8 cellular contexts compared by ENCODE assay signal in genomic region chr20:62219992-62220665, GRCh38. TPM values are rescaled to one million over a fixed set of nuclear protein-coding genes. Genes with fewer than 3 reads are reported as not detected.
A peak's percentile ranks its signal among the peaks of the same experiment; 100 is the strongest.
DNase-seq lines count a peak whose midpoint lies in the region; ATAC-seq and TF ChIP-seq lines count a peak whose summit lies in the region.

HRH3 (minus strand) TSS chr20:62220278; CDS start chr20:62219970, 308 bp downstream.

- no peaks in the 10 kb centered on the region for H3K9me3 Mint-ChIP-seq in activated CD4-positive, alpha-beta memory T cell treated with anti-CD3 and anti-CD28 coated beads for 36 hours
- H3K9me3 Mint-ChIP-seq in neural crest cell = no peaks in the 10 kb centered on the region

- POLR2A ChIA-PET in activated CD4-positive, alpha-beta memory T cell treated with anti-CD3 and anti-CD28 coated beads for 36 hours (lab: Charles Lee) = no interaction called here

- H3K36me3 Mint-ChIP-seq in activated CD4-positive, alpha-beta memory T cell treated with anti-CD3 and anti-CD28 coated beads for 36 hours = no peaks in the 10 kb centered on the region
- H3K36me3 Mint-ChIP-seq in neural crest cell (ENCODE audit: low read depth) = no peaks in the 10 kb centered on the region

- peak; percentile 89 for DNase-seq in GM10266 (ENCODE audit: extremely low spot score)
- DNase-seq in NB4 (ENCODE audit: low read depth) = peak; percentile 61
- DNase-seq in activated CD4-positive, alpha-beta memory T cell treated with anti-CD3 and anti-CD28 coated beads for 36 hours = peak; percentile 38
- DNase-seq in epidermal melanocyte (ENCODE audit: insufficient read length, low spot score) = peak; percentile 48
- peak; percentile 65 for DNase-seq in neural crest cell (ENCODE audit: low read depth, low spot score)

- ATAC-seq in GM19467 (IDR thresholded peaks at IDR 0.05; ENCODE audit: unreplicated experiment) = no peak
- no peak for ATAC-seq in GM19395 (IDR thresholded peaks at IDR 0.05; ENCODE audit: unreplicated experiment)
- no peak for ATAC-seq in GM18909 (IDR thresholded peaks at IDR 0.05; ENCODE audit: poor library complexity, unreplicated experiment)

- H3K27me3 Mint-ChIP-seq in activated CD4-positive, alpha-beta memory T cell treated with anti-CD3 and anti-CD28 coated beads for 36 hours = peaks cover 47% of the 10 kb centered on the region
- peaks cover 84% of the 10 kb centered on the region for H3K27me3 Mint-ChIP-seq in neural crest cell (ENCODE audit: low read depth)

- H3K27ac Mint-ChIP-seq in activated CD4-positive, alpha-beta memory T cell treated with anti-CD3 and anti-CD28 coated beads for 36 hours = no peak within 1 kb of the TSS
- H3K27ac Mint-ChIP-seq in neural crest cell (ENCODE audit: unreplicated experiment) = no peak within 1 kb of the TSS

- intact Hi-C loops in activated CD4-positive, alpha-beta memory T cell treated with anti-CD3 and anti-CD28 coated beads for 36 hours (cut with micrococcal nuclease) = no loop called here

- no peak for TF ChIP-seq CTCF in GM10266 (IDR thresholded peaks at IDR 0.05; ENCODE audit: control insufficient read depth, insufficient read depth, low read depth, missing control alignments)
- TF ChIP-seq CTCF in NB4 (IDR thresholded peaks at IDR 0.05; ENCODE audit: low read depth, low read length) = no peak
- TF ChIP-seq CTCF in neural crest cell (conservative IDR thresholded peaks at IDR 0.05) = no peak

- H3K4me3 Mint-ChIP-seq in activated CD4-positive, alpha-beta memory T cell treated with anti-CD3 and anti-CD28 coated beads for 36 hours = no peak within 1 kb of the TSS
- H3K4me3 Mint-ChIP-seq in neural crest cell = peak within 1 kb of the TSS; percentile 49

- H3K4me1 Mint-ChIP-seq in activated CD4-positive, alpha-beta memory T cell treated with anti-CD3 and anti-CD28 coated beads for 36 hours (ENCODE audit: low read depth) = no peaks in the 10 kb centered on the region
- peaks cover 3% of the 10 kb centered on the region for H3K4me1 Mint-ChIP-seq in neural crest cell

- TF ChIP-seq POLR2A in NB4 (IDR thresholded peaks at IDR 0.05; ENCODE audit: extremely low read depth, insufficient read length) = no peak

- H3K4me3 ChIP-seq in NB4 (ENCODE audit: low read depth, low read length) = no peak within 1 kb of the TSS

- CTCF ChIA-PET in activated CD4-positive, alpha-beta memory T cell treated with anti-CD3 and anti-CD28 coated beads for 36 hours (lab: Charles Lee) = no interaction called here

RNA-seq across cellular contexts. Expression of gene HRH3, which starts in this region (rescaled TPM):
- not detected for total RNA-seq in activated CD4-positive, alpha-beta memory T cell treated with anti-CD3 and anti-CD28 coated beads for 36 hours
- 0.75 and 0.86 TPM in 2 replicates for total RNA-seq in neural crest cell

Comparison
In these comparisons a context has a peak if more than half of its experiments do, and no peak if none do; other contexts are left out.
1. Peak in DNase-seq in activated CD4-positive, alpha-beta memory T cell treated with anti-CD3 and anti-CD28 coated beads for 36 hours; RNA of the gene not detected or under 1 TPM.
2. Peak in DNase-seq in neural crest cell; RNA of the gene not detected or under 1 TPM.
3. DNase-seq: peak in every context shown above with its lines; median percentile 89 in GM10266; 65 in neural crest cell; 61 in NB4; 48 in epidermal melanocyte; 38 in activated CD4-positive, alpha-beta memory T cell treated with anti-CD3 and anti-CD28 coated beads for 36 hours.